In the genomic region with DNA sequence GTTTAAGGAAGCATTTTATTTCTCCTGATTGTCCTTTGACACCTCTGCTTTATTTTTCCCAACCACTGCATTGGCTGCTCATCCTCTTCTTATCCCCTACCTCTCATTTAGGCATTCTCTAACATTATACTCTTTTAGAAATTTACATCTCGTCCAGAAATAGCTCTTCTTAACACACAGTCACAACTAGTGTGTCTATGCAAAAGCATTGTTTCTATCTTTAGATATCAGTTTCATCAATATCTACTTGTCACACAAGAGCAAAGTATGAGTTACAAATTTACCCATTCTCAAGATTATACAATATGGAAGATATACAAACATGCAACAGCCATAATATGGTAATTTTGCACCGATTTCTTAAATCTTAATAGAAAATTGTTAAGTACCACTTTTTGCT, we compare ENCODE assay signal across 21 cellular contexts. TPM values are rescaled to one million over a fixed set of nuclear protein-coding genes. Genes with fewer than 3 reads are reported as not detected.
DNase-seq lines count a peak whose midpoint lies in the region; ATAC-seq and TF ChIP-seq lines count a peak whose summit lies in the region.
"Had no signal": no experiment of that assay in that cellular context is flagged by ENCODE, and none has a peak within 500 bp of the region (broad histone marks: within the 10 kb centered on the region; RNA-seq: fewer than 3 reads in every experiment).

No MANE protein-coding gene starts in this region.

- WGBS in gastroesophageal sphincter (ENCODE audit: low coverage in 1 of 2), 2 donors, result 90% methylated on average over 1 to 2 of the region's 2 CpGs

- peaks cover 21% of the 10 kb centered on the region for H3K9me3 Mint-ChIP-seq in activated CD4-positive, alpha-beta T cell treated with anti-CD3 and anti-CD28 coated beads, Interleukin-2, amount 10 ng/mL, durations not matched to agents 24 days and 14 days
- H3K9me3 Mint-ChIP-seq: CD8-positive, alpha-beta memory T cell had no signal

- no peaks in the 10 kb centered on the region for H3K27me3 ChIP-seq in gastroesophageal sphincter

- H3K4me1 ChIP-seq in gastroesophageal sphincter, result no peaks in the 10 kb centered on the region

- H3K9me3 ChIP-seq in gastroesophageal sphincter, result no peaks in the 10 kb centered on the region

- TF ChIP-seq POLR2A in gastroesophageal sphincter (IDR thresholded peaks at IDR 0.05), result no peak

- TF ChIP-seq EP300 in gastroesophageal sphincter (IDR thresholded peaks at IDR 0.05), result no peak

- H3K27ac Mint-ChIP-seq in activated CD4-positive, alpha-beta T cell treated with anti-CD3 and anti-CD28 coated beads, Interleukin-2, amount 10 ng/mL, durations not matched to agents 24 days and 14 days, result peak overlapping the region; percentile 20
- H3K27ac Mint-ChIP-seq: CD8-positive, alpha-beta memory T cell had no signal

- no peak overlapping the region for H3K4me3 Mint-ChIP-seq in activated CD4-positive, alpha-beta T cell treated with anti-CD3 and anti-CD28 coated beads, Interleukin-2, amount 10 ng/mL, durations not matched to agents 24 days and 14 days
- H3K4me3 Mint-ChIP-seq: CD8-positive, alpha-beta memory T cell had no signal

- H3K36me3 Mint-ChIP-seq in activated CD4-positive, alpha-beta T cell treated with anti-CD3 and anti-CD28 coated beads, Interleukin-2, amount 10 ng/mL, durations not matched to agents 24 days and 14 days (ENCODE audit: low read depth), result peaks cover under 1% of the 10 kb centered on the region

- peaks cover 37% of the 10 kb centered on the region for H3K4me1 Mint-ChIP-seq in activated CD4-positive, alpha-beta T cell treated with anti-CD3 and anti-CD28 coated beads, Interleukin-2, amount 10 ng/mL, durations not matched to agents 24 days and 14 days

- no peak overlapping the region for H3K27ac ChIP-seq in gastroesophageal sphincter
- H3K27ac ChIP-seq: C4-2B, KMS-11 had no signal

- ATAC-seq in GM21367 (IDR thresholded peaks at IDR 0.05; ENCODE audit: unreplicated experiment) (peak; percentile 56), HG02885 (IDR thresholded peaks at IDR 0.05; ENCODE audit: poor library complexity, unreplicated experiment) (peak; percentile 45), gastroesophageal sphincter (no peak), Right ventricle myocardium inferior (no peak)

- no peak overlapping the region for H3K4me3 ChIP-seq in gastroesophageal sphincter

- no peaks in the 10 kb centered on the region for H3K36me3 ChIP-seq in gastroesophageal sphincter

- no peaks in the 10 kb centered on the region for H3K27me3 Mint-ChIP-seq in activated CD4-positive, alpha-beta T cell treated with anti-CD3 and anti-CD28 coated beads, Interleukin-2, amount 10 ng/mL, durations not matched to agents 24 days and 14 days
- H3K27me3 Mint-ChIP-seq: CD8-positive, alpha-beta memory T cell had no signal

- intact Hi-C loops in activated CD4-positive, alpha-beta T cell treated with anti-CD3 and anti-CD28 coated beads, Interleukin-2, amount 10 ng/mL, durations not matched to agents 24 days and 14 days (cut with micrococcal nuclease), result no loop called here
- intact Hi-C loops in Right ventricle myocardium inferior (cut with DNase I), result no loop called here

- no peak for TF ChIP-seq CTCF in gastroesophageal sphincter (IDR thresholded peaks at IDR 0.05)

- DNase-seq in activated CD4-positive, alpha-beta T cell treated with anti-CD3 and anti-CD28 coated beads, Interleukin-2, amount 10 ng/mL, durations not matched to agents 24 days and 14 days, result no peak
- no peak for DNase-seq in activated CD4-positive, alpha-beta T cell treated with anti-CD3 and anti-CD28 coated beads, Interleukin-2, amount 50 U/mL, for 48 hours
- DNase-seq in Right ventricle myocardium inferior (ENCODE audit: missing footprints), result no peak
- no peak for DNase-seq in activated T-cell treated with anti-CD3 and anti-CD28 coated beads for 4 hours
- DNase-seq: 8988T; Calu3; CD8-positive, alpha-beta memory T cell; DMS153; H7; NCI-H1694; NCI-H2081; NCI-H2171; NCI-H345; NCI-H524; NCI-H774 had no signal

RNA-seq across cellular contexts. Expression of gene MDFIC, which starts 35.7 kb away (rescaled TPM):
- 172 and 175 TPM in 2 replicates for total RNA-seq in activated CD4-positive, alpha-beta T cell treated with anti-CD3 and anti-CD28 coated beads, Interleukin-2, amount 10 ng/mL, durations not matched to agents 24 days and 14 days
- total RNA-seq in gastroesophageal sphincter, result 10 to 100 TPM; 30.3 to 73.5 (median 38.1) TPM
- total RNA-seq in Right ventricle myocardium inferior, result 18.3 TPM
- total RNA-seq: OCI-LY7 had no signal

Comparison
In these comparisons a context has a peak if more than half of its experiments do, and no peak if none do; other contexts are left out.
1. ATAC-seq: peak in GM21367 (single experiment) and HG02885 (single experiment); none in gastroesophageal sphincter (single experiment) and Right ventricle myocardium inferior (single experiment).